Comparison of ENCODE assay signal across 8 cellular contexts in genomic region chr11:75814369-75814685, GRCh38. TPM values are rescaled to one million over a fixed set of nuclear protein-coding genes. Genes with fewer than 3 reads are reported as not detected.
A peak's percentile ranks its signal among the peaks of the same experiment; 100 is the strongest.
DNase-seq lines count a peak whose midpoint lies in the region; ATAC-seq and TF ChIP-seq lines count a peak whose summit lies in the region.

No MANE protein-coding gene starts in this region.

- H3K9ac ChIP-seq in iPS-18a (ENCODE audit: low read length): peak overlapping the region; percentile 56

- H3K4me1 ChIP-seq in CD8-positive, alpha-beta memory T cell (ENCODE audit: insufficient read depth, low read length): peaks cover 25% of the 10 kb centered on the region
- peaks cover 20% of the 10 kb centered on the region for H3K4me1 ChIP-seq in iPS-18a (ENCODE audit: control insufficient read depth, low read depth, low read length)

- H3K9me3 ChIP-seq in CD8-positive, alpha-beta memory T cell (ENCODE audit: low read length): no peaks in the 10 kb centered on the region
- H3K9me3 ChIP-seq in iPS-18a (ENCODE audit: control insufficient read depth, low read depth, low read length): no peaks in the 10 kb centered on the region

- DNase-seq in CD8-positive, alpha-beta memory T cell: no peak
- DNase-seq in activated CD8-positive, alpha-beta T cell treated with anti-CD3 and anti-CD28 coated beads for 36 hours: no peak
- no peak for DNase-seq in stimulated activated naive CD8-positive, alpha-beta T cell treated with anti-CD3 and anti-CD28 coated beads, Interleukin-15, amount 100 ng/mL, for 72 hours
- DNase-seq in SK-N-DZ (ENCODE audit: low spot score): no peak
- DNase-seq in stimulated activated CD4-positive, alpha-beta T cell treated with anti-CD3 and anti-CD28 coated beads, Interleukin-4, amount 100 ng/mL, for 24 hours: no peak

- H3K36me3 ChIP-seq in CD8-positive, alpha-beta memory T cell (ENCODE audit: insufficient read depth, low read length): no peaks in the 10 kb centered on the region
- H3K36me3 ChIP-seq in iPS-18a (ENCODE audit: control insufficient read depth, low read depth, low read length): no peaks in the 10 kb centered on the region

- peaks cover 18 to 26% (median 26%) of the 10 kb centered on the region in 3 donors for H3K4me1 Mint-ChIP-seq in CD8-positive, alpha-beta memory T cell
- H3K4me1 Mint-ChIP-seq in activated CD8-positive, alpha-beta T cell treated with anti-CD3 and anti-CD28 coated beads for 36 hours (ENCODE audit: low read depth): peaks cover 9% of the 10 kb centered on the region
- H3K4me1 Mint-ChIP-seq in stimulated activated naive CD8-positive, alpha-beta T cell treated with anti-CD3 and anti-CD28 coated beads, Interleukin-15, amount 100 ng/mL, for 72 hours: peaks cover 14% of the 10 kb centered on the region

- H3K27me3 ChIP-seq in CD8-positive, alpha-beta memory T cell (ENCODE audit: insufficient read depth, low read length, poor library complexity, severe bottlenecking): no peaks in the 10 kb centered on the region
- H3K27me3 ChIP-seq in iPS-18a (ENCODE audit: control insufficient read depth, insufficient read depth, low read length): peaks cover 6% of the 10 kb centered on the region

- peak; percentile 26 for ATAC-seq in GM19372 (IDR thresholded peaks at IDR 0.05; ENCODE audit: low read depth, unreplicated experiment)
- peak; percentile 32 for ATAC-seq in HG03432 (IDR thresholded peaks at IDR 0.05; ENCODE audit: unreplicated experiment)
- ATAC-seq in activated CD8-positive, alpha-beta T cell treated with anti-CD3 and anti-CD28 coated beads for 36 hours: peak; percentile 32
- ATAC-seq in stimulated activated naive CD8-positive, alpha-beta T cell treated with anti-CD3 and anti-CD28 coated beads, Interleukin-15, amount 100 ng/mL, for 72 hours: peak; percentile 57

- H3K4me3 Mint-ChIP-seq in CD8-positive, alpha-beta memory T cell: peak overlapping the region in 3 of 7 donors; percentile 89 to 99 (median 96)
- H3K4me3 Mint-ChIP-seq in activated CD8-positive, alpha-beta T cell treated with anti-CD3 and anti-CD28 coated beads for 36 hours: no peak overlapping the region
- no peak overlapping the region for H3K4me3 Mint-ChIP-seq in stimulated activated naive CD8-positive, alpha-beta T cell treated with anti-CD3 and anti-CD28 coated beads, Interleukin-15, amount 100 ng/mL, for 72 hours

- intact Hi-C loops in activated CD8-positive, alpha-beta T cell treated with anti-CD3 and anti-CD28 coated beads for 36 hours (cut with micrococcal nuclease): no loop called here

- no peak for TF ChIP-seq CTCF in activated CD8-positive, alpha-beta T cell treated with anti-CD3 and anti-CD28 coated beads for 36 hours (IDR thresholded peaks at IDR 0.05)

- peak overlapping the region in 7 of 8 donors; percentile 91 to 100 (median 99) for H3K27ac Mint-ChIP-seq in CD8-positive, alpha-beta memory T cell
- H3K27ac Mint-ChIP-seq in activated CD8-positive, alpha-beta T cell treated with anti-CD3 and anti-CD28 coated beads for 36 hours: peak overlapping the region; percentile 94
- peak overlapping the region in 1 of 2 donors; percentile 95 for H3K27ac Mint-ChIP-seq in stimulated activated naive CD8-positive, alpha-beta T cell treated with anti-CD3 and anti-CD28 coated beads, Interleukin-15, amount 100 ng/mL, for 72 hours

- H3K4me3 ChIP-seq in CD8-positive, alpha-beta memory T cell (ENCODE audit: low read length): peak overlapping the region; percentile 69
- H3K4me3 ChIP-seq in iPS-18a (ENCODE audit: low read length): peak overlapping the region; percentile 91

- H3K36me3 Mint-ChIP-seq in CD8-positive, alpha-beta memory T cell: peaks cover 0 to 5% (median 0%) of the 10 kb centered on the region in 3 donors
- H3K36me3 Mint-ChIP-seq in activated CD8-positive, alpha-beta T cell treated with anti-CD3 and anti-CD28 coated beads for 36 hours (ENCODE audit: low read depth): peaks cover 4% of the 10 kb centered on the region

- POLR2A ChIA-PET in CD8-positive, alpha-beta memory T cell (lab: Charles Lee): no interaction called here
- POLR2A ChIA-PET in activated CD8-positive, alpha-beta T cell treated with anti-CD3 and anti-CD28 coated beads for 36 hours (lab: Charles Lee): interaction anchor here (0.6 to 1.0 kb wide), 2 partner anchors 9 to 378 kb away, joined by 3 read pairs; no protein-coding TSS in a partner anchor

- H3K9me3 Mint-ChIP-seq in CD8-positive, alpha-beta memory T cell: no peaks in the 10 kb centered on the region
- no peaks in the 10 kb centered on the region for H3K9me3 Mint-ChIP-seq in activated CD8-positive, alpha-beta T cell treated with anti-CD3 and anti-CD28 coated beads for 36 hours
- no peaks in the 10 kb centered on the region for H3K9me3 Mint-ChIP-seq in stimulated activated naive CD8-positive, alpha-beta T cell treated with anti-CD3 and anti-CD28 coated beads, Interleukin-15, amount 100 ng/mL, for 72 hours

- H3K27ac ChIP-seq in CD8-positive, alpha-beta memory T cell (ENCODE audit: low read depth, low read length): peak overlapping the region; percentile 75
- H3K27ac ChIP-seq in iPS-18a (ENCODE audit: low read length): peak overlapping the region; percentile 55

- CTCF ChIA-PET in CD8-positive, alpha-beta memory T cell (lab: Charles Lee): interaction anchor here (0.9 to 4.5 kb wide), 5 partner anchors 12 to 393 kb away, joined by 3 to 35 read pairs (median 4); no protein-coding TSS in a partner anchor
- CTCF ChIA-PET in activated CD8-positive, alpha-beta T cell treated with anti-CD3 and anti-CD28 coated beads for 36 hours (lab: Charles Lee): interaction anchor here (1.7 to 4.0 kb wide), 5 partner anchors 12 to 338 kb away, joined by 4 to 39 read pairs (median 8); no protein-coding TSS in a partner anchor

- peaks cover 0 to 6% of the 10 kb centered on the region in 2 donors for H3K27me3 Mint-ChIP-seq in CD8-positive, alpha-beta memory T cell
- no peaks in the 10 kb centered on the region for H3K27me3 Mint-ChIP-seq in activated CD8-positive, alpha-beta T cell treated with anti-CD3 and anti-CD28 coated beads for 36 hours
- H3K27me3 Mint-ChIP-seq in stimulated activated naive CD8-positive, alpha-beta T cell treated with anti-CD3 and anti-CD28 coated beads, Interleukin-15, amount 100 ng/mL, for 72 hours: no peaks in the 10 kb centered on the region

RNA-seq across cellular contexts. Expression of gene UVRAG, which starts 0.7 kb away (rescaled TPM):
- total RNA-seq in CD8-positive, alpha-beta memory T cell: 10 to 100 TPM; 18.0 to 20.9 TPM
- polyA plus RNA-seq in CD8-positive, alpha-beta memory T cell: 17.1 TPM
- total RNA-seq in activated CD8-positive, alpha-beta T cell treated with anti-CD3 and anti-CD28 coated beads for 36 hours: 10 to 100 TPM; 14.4 to 15.7 TPM
- 11.2 and 13.1 TPM in 2 replicates for polyA plus RNA-seq in SK-N-DZ (2014; cell fraction: cytosol; rRNA removed)
- 10.2 and 10.5 TPM in 2 replicates for polyA plus RNA-seq in SK-N-DZ (2014; cell fraction: nucleus; rRNA removed)

RNA-seq across cellular contexts. Expression of gene DGAT2, which starts 45.7 kb away (rescaled TPM):
- 1 to 10 TPM; 5.5 to 5.6 TPM for total RNA-seq in CD8-positive, alpha-beta memory T cell
- polyA plus RNA-seq in CD8-positive, alpha-beta memory T cell: not detected
- total RNA-seq in activated CD8-positive, alpha-beta T cell treated with anti-CD3 and anti-CD28 coated beads for 36 hours: 1 to 10 TPM; 1.7 to 1.8 TPM
- 4.8 and 5.6 TPM in 2 replicates for polyA plus RNA-seq in SK-N-DZ (2014; cell fraction: cytosol; rRNA removed)
- 2.5 and 4.4 TPM in 2 replicates for polyA plus RNA-seq in SK-N-DZ (2014; cell fraction: nucleus; rRNA removed)
